Comparison of ENCODE assay signal across 25 cellular contexts in the genomic region with DNA sequence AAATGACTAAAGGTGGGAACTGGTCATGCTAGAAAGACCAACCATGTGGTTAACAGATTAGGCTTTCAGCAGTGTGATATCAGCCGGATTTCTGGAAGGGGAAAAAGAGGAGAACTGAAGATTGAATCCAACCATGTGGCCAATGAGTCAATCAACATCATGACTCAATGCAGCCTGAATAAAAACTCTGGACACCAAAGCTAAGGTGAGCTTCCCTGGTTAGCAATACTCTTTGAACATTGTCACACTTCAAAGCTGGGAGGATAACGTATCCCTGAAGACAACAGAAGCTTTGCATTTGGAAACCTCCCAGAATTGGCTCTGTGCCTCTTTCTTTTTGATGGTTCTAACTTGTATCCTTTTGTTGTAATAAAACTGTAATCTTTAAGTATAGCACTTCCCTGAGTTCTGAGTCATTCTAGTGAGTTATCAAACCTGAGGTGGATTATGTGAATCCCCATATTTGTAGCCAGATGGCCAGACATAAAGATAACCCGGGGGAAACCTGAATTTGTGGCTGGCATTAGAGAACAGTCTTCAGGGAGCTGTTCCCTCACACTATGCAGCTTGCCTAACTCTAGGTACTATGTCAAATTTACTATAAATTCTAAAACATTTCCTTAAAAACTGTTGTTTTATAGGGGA.
DNase-seq lines count a peak whose midpoint lies in the region; ATAC-seq and TF ChIP-seq lines count a peak whose summit lies in the region.
"Had no signal": no experiment of that assay in that cellular context is flagged by ENCODE, and none has a peak within 500 bp of the region (broad histone marks: within the 10 kb centered on the region; RNA-seq: fewer than 3 reads in every experiment).

No MANE protein-coding gene starts in this region.

- H3K36me3 Mint-ChIP-seq in Calu3 (ENCODE audit: insufficient read depth, unreplicated experiment): peaks cover 25% of the 10 kb centered on the region
- H3K36me3 Mint-ChIP-seq in HFFc6 (ENCODE audit: low read depth): peaks cover 8% of the 10 kb centered on the region
- H3K36me3 Mint-ChIP-seq: stimulated activated naive B cell treated with anti-CD40 and anti-IgM and Interleukin-4, amounts not matched to agents 10 μg/mL and 1 μg/mL and 100 μg/mL, for 72 hours had no signal

- no peak overlapping the region for H2BK12ac ChIP-seq in mesenchymal stem cell (ENCODE audit: low read length in 2 of 2)

- ATAC-seq in HG02623 (IDR thresholded peaks at IDR 0.05; ENCODE audit: unreplicated experiment): no peak
- no peak for ATAC-seq in GM18868 (IDR thresholded peaks at IDR 0.05; ENCODE audit: unreplicated experiment)
- ATAC-seq: left lobe of liver; Right ventricle myocardium inferior; stimulated activated naive B cell treated with anti-CD40 and anti-IgM and Interleukin-4, amounts not matched to agents 10 μg/mL and 1 μg/mL and 100 μg/mL, for 72 hours had no signal

- no peaks in the 10 kb centered on the region for H3K27me3 ChIP-seq in mesenchymal stem cell (ENCODE audit: control insufficient read depth in 1 of 2, insufficient read depth in 1 of 2, low read length in 2 of 2)
- H3K27me3 ChIP-seq: esophagus muscularis mucosa had no signal

- H4K91ac ChIP-seq in mesenchymal stem cell (ENCODE audit: low read length): no peak overlapping the region

- no peaks in the 10 kb centered on the region for H3K79me1 ChIP-seq in mesenchymal stem cell (replicated peaks; ENCODE audit: low read length, poor library complexity, severe bottlenecking)

- H3K4ac ChIP-seq in mesenchymal stem cell (ENCODE audit: low read depth in 1 of 2, low read length in 2 of 2): no peak overlapping the region

- no peak overlapping the region for H2AFZ ChIP-seq in mesenchymal stem cell (ENCODE audit: low read depth, low read length)

- no peaks in the 10 kb centered on the region for H3K9me3 ChIP-seq in mesenchymal stem cell (ENCODE audit: control insufficient read depth, low read length)
- H3K9me3 ChIP-seq: esophagus muscularis mucosa, thoracic aorta had no signal

- no peak overlapping the region for H2BK15ac ChIP-seq in mesenchymal stem cell (ENCODE audit: low read depth, poor library complexity, severe bottlenecking)

- H4K8ac ChIP-seq in mesenchymal stem cell (ENCODE audit: low read length): no peak overlapping the region

- H3K4me2 ChIP-seq in mesenchymal stem cell (ENCODE audit: low read length, poor library complexity, severe bottlenecking): no peak overlapping the region

- no peak for TF ChIP-seq CTCF in Calu3 (IDR thresholded peaks at IDR 0.05; ENCODE audit: unreplicated experiment)
- TF ChIP-seq CTCF in HFFc6 (IDR thresholded peaks at IDR 0.05): no peak

- H3K4me3 Mint-ChIP-seq in Calu3 (ENCODE audit: low read depth, unreplicated experiment) (no peak overlapping the region), HFFc6 (peak overlapping the region; percentile 27; the same call in 1 of the 2 replicates)
- H3K4me3 Mint-ChIP-seq: nephron progenitor cell; stimulated activated naive B cell treated with anti-CD40 and anti-IgM and Interleukin-4, amounts not matched to agents 10 μg/mL and 1 μg/mL and 100 μg/mL, for 72 hours had no signal

- no peak overlapping the region for H2BK120ac ChIP-seq in mesenchymal stem cell (ENCODE audit: low read depth, low read length)

- no peak overlapping the region for H3K14ac ChIP-seq in mesenchymal stem cell (ENCODE audit: low read length in 2 of 2)

- peak overlapping the region; percentile 43 for H3K27ac Mint-ChIP-seq in Calu3 (ENCODE audit: unreplicated experiment)
- peak overlapping the region; percentile 47 for H3K27ac Mint-ChIP-seq in HFFc6
- H3K27ac Mint-ChIP-seq: nephron progenitor cell; stimulated activated naive B cell treated with anti-CD40 and anti-IgM and Interleukin-4, amounts not matched to agents 10 μg/mL and 1 μg/mL and 100 μg/mL, for 72 hours had no signal

- DNase-seq in Calu3: no peak
- DNase-seq in HFFc6: no peak
- peak; percentile 2 for DNase-seq in SW480 (ENCODE audit: low spot score)
- peak; percentile 25 for DNase-seq in inferior parietal cortex (ENCODE audit: extremely low spot score)
- no peak for DNase-seq in islet precursor cell
- no peak for DNase-seq in mesenchymal stem cell
- DNase-seq: activated CD4-positive, alpha-beta T cell treated with anti-CD3 and anti-CD28 coated beads for 1 hour; activated CD8-positive, alpha-beta memory T cell treated with anti-CD3 and anti-CD28 coated beads for 24 hours; activated naive CD4-positive, alpha-beta T cell treated with anti-CD3 and anti-CD28 coated beads, Interleukin-2, amount 50 U/mL, for 16 hours; activated T-cell treated with anti-CD3 and anti-CD28 coated beads, Interleukin-2, amount 50 U/mL, for 48 hours; aorta; cerebellar nuclear complex; DMS153; effector CD4-positive, alpha-beta T cell; glutamatergic neuron; nephron progenitor cell; stimulated activated CD4-positive, alpha-beta T cell treated with anti-CD3 and anti-CD28 coated beads, Interleukin-2, amount 100 ng/mL, for 24 hours; stimulated activated naive B cell treated with anti-CD40 and anti-IgM and Interleukin-4, amounts not matched to agents 10 μg/mL and 1 μg/mL and 100 μg/mL, for 72 hours had no signal

- no peak overlapping the region for H2AK5ac ChIP-seq in mesenchymal stem cell (ENCODE audit: low read length, severe bottlenecking)

- no peak overlapping the region for H2BK5ac ChIP-seq in mesenchymal stem cell (ENCODE audit: low read depth, low read length, poor library complexity, severe bottlenecking)

- H3K4me1 ChIP-seq in mesenchymal stem cell (ENCODE audit: control insufficient read depth, insufficient read depth, low read depth, low read length): no peaks in the 10 kb centered on the region
- H3K4me1 ChIP-seq: esophagus muscularis mucosa had no signal

- intact Hi-C loops in Calu3 (cut with micrococcal nuclease; ENCODE audit: unreplicated experiment): no loop called here

- H3K23ac ChIP-seq in mesenchymal stem cell (ENCODE audit: low read length in 2 of 2): no peak overlapping the region

- H3K27me3 Mint-ChIP-seq in Calu3 (ENCODE audit: unreplicated experiment) (no peaks in the 10 kb centered on the region), HFFc6 (ENCODE audit: insufficient read depth) (peaks cover 4% of the 10 kb centered on the region)
- H3K27me3 Mint-ChIP-seq: stimulated activated naive B cell treated with anti-CD40 and anti-IgM and Interleukin-4, amounts not matched to agents 10 μg/mL and 1 μg/mL and 100 μg/mL, for 72 hours had no signal

- no peak overlapping the region for H3K9ac ChIP-seq in mesenchymal stem cell (ENCODE audit: low read length)

- peaks cover 83% of the 10 kb centered on the region for H3K4me1 Mint-ChIP-seq in Calu3 (ENCODE audit: low read depth, unreplicated experiment)
- H3K4me1 Mint-ChIP-seq in HFFc6 (ENCODE audit: low read depth): peaks cover 67% of the 10 kb centered on the region
- H3K4me1 Mint-ChIP-seq: nephron progenitor cell; stimulated activated naive B cell treated with anti-CD40 and anti-IgM and Interleukin-4, amounts not matched to agents 10 μg/mL and 1 μg/mL and 100 μg/mL, for 72 hours had no signal

- no peak overlapping the region for H3K18ac ChIP-seq in mesenchymal stem cell (ENCODE audit: low read depth in 1 of 2, low read length in 2 of 2)

- no peak overlapping the region for H3K4me3 ChIP-seq in mesenchymal stem cell (ENCODE audit: insufficient read depth in 1 of 2, low read depth in 1 of 2, low read length in 2 of 2)
- H3K4me3 ChIP-seq: esophagus muscularis mucosa, thoracic aorta had no signal

- no TSS peak for BruUV-seq in Calu3 (replicated peaks; lab: Mats Ljungman, UMichigan)

- 55% methylated on average over 3 of the region's 3 CpGs for WGBS in mesenchymal stem cell

- CTCF ChIA-PET in Calu3 (lab: Charles Lee): interaction anchor here (0.7 kb wide), 1 partner anchor 57 kb away, joined by 4 read pairs; no protein-coding TSS in a partner anchor

- peaks cover 3% of the 10 kb centered on the region for H3K9me3 Mint-ChIP-seq in Calu3 (ENCODE audit: low read depth, unreplicated experiment)
- no peaks in the 10 kb centered on the region for H3K9me3 Mint-ChIP-seq in HFFc6
- H3K9me3 Mint-ChIP-seq: nephron progenitor cell had no signal

- no peaks in the 10 kb centered on the region for H3K36me3 ChIP-seq in mesenchymal stem cell (ENCODE audit: control insufficient read depth in 1 of 2, insufficient read depth in 2 of 2, low read depth in 1 of 2, low read length in 2 of 2)
- H3K36me3 ChIP-seq: esophagus muscularis mucosa, thoracic aorta had no signal

- no peak overlapping the region for H3K27ac ChIP-seq in mesenchymal stem cell (ENCODE audit: low read length, poor library complexity, severe bottlenecking)
- H3K27ac ChIP-seq: C4-2B, esophagus muscularis mucosa, thoracic aorta had no signal

Comparison
In these comparisons a context has a peak if more than half of its experiments do, and no peak if none do; other contexts are left out.
1. DNase-seq: peak in SW480 (single experiment) and inferior parietal cortex (single experiment); none in Calu3 (single experiment), HFFc6 (single experiment), islet precursor cell (single experiment) and mesenchymal stem cell (single experiment).